In the genomic region with DNA sequence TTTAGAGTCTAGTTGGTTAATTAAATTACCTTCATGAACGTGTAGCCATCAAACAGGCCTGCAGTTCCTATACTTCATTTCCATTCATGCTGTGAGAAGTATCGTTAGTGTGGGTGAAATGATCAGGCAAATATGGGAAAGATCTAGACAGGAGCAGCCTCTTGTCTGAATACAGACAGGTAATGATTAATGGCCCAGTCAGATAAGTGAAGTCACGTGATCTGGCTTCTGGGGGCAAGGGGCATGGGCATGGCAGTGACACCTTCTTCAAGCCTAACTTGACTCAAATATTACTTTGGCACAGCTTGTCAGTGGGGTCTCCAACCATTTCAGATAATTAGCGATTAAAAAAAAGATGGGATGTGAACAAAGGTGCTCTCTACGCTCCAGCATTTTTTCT, we compare ENCODE assay signal across 18 cellular contexts. TPM values are rescaled to one million over a fixed set of nuclear protein-coding genes. Genes with fewer than 3 reads are reported as not detected.
A peak's percentile ranks its signal among the peaks of the same experiment; 100 is the strongest.
DNase-seq lines count a peak whose midpoint lies in the region; ATAC-seq, FAIRE-seq and TF ChIP-seq lines count a peak whose summit lies in the region.
"Had no signal": no experiment of that assay in that cellular context is flagged by ENCODE, and none has a peak within 500 bp of the region (broad histone marks: within the 10 kb centered on the region; RNA-seq: fewer than 3 reads in every experiment).

No MANE protein-coding gene starts in this region.

- H3K36me3 ChIP-seq in Peyer's patch (peaks cover 0 to 28% (median 0%) of the 10 kb centered on the region in 3 donors), bronchial epithelial cell (ENCODE audit: control insufficient read depth, insufficient read depth, low read length) (no peaks in the 10 kb centered on the region), liver (ENCODE audit: control insufficient read depth in 4 of 4, insufficient read depth in 3 of 4, low read depth in 1 of 4, low read length in 3 of 4) (no peaks in the 10 kb centered on the region), small intestine (ENCODE audit: control insufficient read depth in 2 of 2, insufficient read depth in 2 of 2, low read length in 2 of 2) (peaks cover 0 to 16% of the 10 kb centered on the region in 2 donors)
- H3K36me3 ChIP-seq: HAP-1 had no signal

- WGBS in liver, result 57% methylated on average over 5 of the region's 5 CpGs
- WGBS in small intestine, 3 donors, result 13 to 61% (median 32%) methylated on average over 5 of the region's 5 CpGs

- H3K36me3 Mint-ChIP-seq in activated CD8-positive, alpha-beta T cell treated with anti-CD3 and anti-CD28 coated beads, Interleukin-2, amount 10 ng/mL, durations not matched to agents 7 days and 5 days (ENCODE audit: low read depth), result no peaks in the 10 kb centered on the region
- H3K36me3 Mint-ChIP-seq in stimulated activated effector memory CD8-positive, alpha-beta T cell treated with anti-CD3 and anti-CD28 coated beads, Interleukin-12 subunit alpha, Interleukin-12 subunit beta, amount 100 ng/mL, for 72 hours, result no peaks in the 10 kb centered on the region
- H3K36me3 Mint-ChIP-seq: CD14-positive monocyte; CD8-positive, alpha-beta T cell had no signal

- H3K27me3 ChIP-seq in Peyer's patch, result no peaks in the 10 kb centered on the region
- H3K27me3 ChIP-seq in bronchial epithelial cell (ENCODE audit: control insufficient read depth, insufficient read depth, low read length), result no peaks in the 10 kb centered on the region
- no peaks in the 10 kb centered on the region for H3K27me3 ChIP-seq in liver (ENCODE audit: control insufficient read depth in 4 of 4, insufficient read depth in 4 of 4, low read length in 3 of 4)
- H3K27me3 ChIP-seq in small intestine (ENCODE audit: control insufficient read depth in 2 of 2, insufficient read depth in 2 of 2, low read length in 2 of 2), result no peaks in the 10 kb centered on the region

- CTCF ChIA-PET in activated CD8-positive, alpha-beta T cell treated with anti-CD3 and anti-CD28 coated beads, Interleukin-2, amount 10 ng/mL, durations not matched to agents 7 days and 5 days (lab: Charles Lee), result no interaction called here

- H3K9me3 ChIP-seq in Peyer's patch (no peaks in the 10 kb centered on the region), liver (ENCODE audit: control insufficient read depth in 4 of 4, low read length in 3 of 4) (no peaks in the 10 kb centered on the region), small intestine (ENCODE audit: control insufficient read depth, low read depth) (no peaks in the 10 kb centered on the region)
- H3K9me3 ChIP-seq: Caco-2, HAP-1 had no signal

- TF ChIP-seq RAD21 in liver (IDR thresholded peaks at IDR 0.05), result no peak

- POLR2A ChIA-PET in activated CD8-positive, alpha-beta T cell treated with anti-CD3 and anti-CD28 coated beads, Interleukin-2, amount 10 ng/mL, durations not matched to agents 7 days and 5 days (lab: Charles Lee), result no interaction called here

- H3K27ac Mint-ChIP-seq in activated CD8-positive, alpha-beta T cell treated with anti-CD3 and anti-CD28 coated beads, Interleukin-2, amount 10 ng/mL, durations not matched to agents 7 days and 5 days, result no peak overlapping the region
- H3K27ac Mint-ChIP-seq in stimulated activated effector memory CD8-positive, alpha-beta T cell treated with anti-CD3 and anti-CD28 coated beads, Interleukin-12 subunit alpha, Interleukin-12 subunit beta, amount 100 ng/mL, for 72 hours, result no peak overlapping the region
- H3K27ac Mint-ChIP-seq: CD14-positive monocyte; CD8-positive, alpha-beta T cell had no signal

- H3K27me3 Mint-ChIP-seq in activated CD8-positive, alpha-beta T cell treated with anti-CD3 and anti-CD28 coated beads, Interleukin-2, amount 10 ng/mL, durations not matched to agents 7 days and 5 days (ENCODE audit: low read depth), result peaks cover 12% of the 10 kb centered on the region

- no peak overlapping the region for H3K4me3 ChIP-seq in Peyer's patch
- H3K4me3 ChIP-seq in bronchial epithelial cell (ENCODE audit: low read depth, low read length), result no peak overlapping the region
- H3K4me3 ChIP-seq in liver (ENCODE audit: low read depth in 1 of 3, low read length in 3 of 3), result no peak overlapping the region
- no peak overlapping the region for H3K4me3 ChIP-seq in small intestine (ENCODE audit: low read depth in 1 of 2, low read length in 2 of 2)
- H3K4me3 ChIP-seq: HAP-1 had no signal

- FAIRE-seq in bronchial epithelial cell (lab: Jason Lieb, UNC) (peak; percentile 79), small intestine (lab: Jason Lieb, UNC) (no peak)
- FAIRE-seq: H1, HTR-8/SVneo had no signal

- peaks cover 0 to 10% (median 0%) of the 10 kb centered on the region in 4 donors for H3K4me1 ChIP-seq in Peyer's patch
- H3K4me1 ChIP-seq in liver (ENCODE audit: control insufficient read depth in 4 of 4, insufficient read depth in 4 of 4, low read length in 3 of 4), result peaks cover 0 to 13% (median 2%) of the 10 kb centered on the region in 4 donors
- no peaks in the 10 kb centered on the region for H3K4me1 ChIP-seq in small intestine (ENCODE audit: control insufficient read depth in 2 of 2, insufficient read depth in 1 of 2, low read depth in 1 of 2, low read length in 1 of 2)
- H3K4me1 ChIP-seq: HAP-1 had no signal

- peak overlapping the region in 2 of 4 donors; percentile 69 to 74 for H3K27ac ChIP-seq in Peyer's patch
- H3K27ac ChIP-seq in liver (ENCODE audit: low read depth in 1 of 2, low read length in 2 of 2), result no peak overlapping the region
- peak overlapping the region; percentile 24 to 44 for H3K27ac ChIP-seq in small intestine (ENCODE audit: low read depth in 1 of 2, low read length in 1 of 2)

- no peaks in the 10 kb centered on the region for H3K4me1 Mint-ChIP-seq in activated CD8-positive, alpha-beta T cell treated with anti-CD3 and anti-CD28 coated beads, Interleukin-2, amount 10 ng/mL, durations not matched to agents 7 days and 5 days (ENCODE audit: low read depth)
- no peaks in the 10 kb centered on the region for H3K4me1 Mint-ChIP-seq in stimulated activated effector memory CD8-positive, alpha-beta T cell treated with anti-CD3 and anti-CD28 coated beads, Interleukin-12 subunit alpha, Interleukin-12 subunit beta, amount 100 ng/mL, for 72 hours

- no peaks in the 10 kb centered on the region for H3K9me3 Mint-ChIP-seq in activated CD8-positive, alpha-beta T cell treated with anti-CD3 and anti-CD28 coated beads, Interleukin-2, amount 10 ng/mL, durations not matched to agents 7 days and 5 days (ENCODE audit: insufficient read depth)
- H3K9me3 Mint-ChIP-seq in stimulated activated effector memory CD8-positive, alpha-beta T cell treated with anti-CD3 and anti-CD28 coated beads, Interleukin-12 subunit alpha, Interleukin-12 subunit beta, amount 100 ng/mL, for 72 hours, result no peaks in the 10 kb centered on the region
- H3K9me3 Mint-ChIP-seq: CD14-positive monocyte; CD8-positive, alpha-beta T cell had no signal

- no peak overlapping the region for H3K9ac ChIP-seq in liver (ENCODE audit: low read depth in 1 of 2, low read length in 2 of 2)

- no peak for ATAC-seq in activated CD8-positive, alpha-beta T cell treated with anti-CD3 and anti-CD28 coated beads, Interleukin-2, amount 10 ng/mL, durations not matched to agents 7 days and 5 days
- ATAC-seq in stimulated activated effector memory CD8-positive, alpha-beta T cell treated with anti-CD3 and anti-CD28 coated beads, Interleukin-12 subunit alpha, Interleukin-12 subunit beta, amount 100 ng/mL, for 72 hours, result no peak
- ATAC-seq: CD8-positive, alpha-beta T cell had no signal

- TF ChIP-seq CTCF in Peyer's patch (IDR thresholded peaks at IDR 0.05) (no peak), bronchial epithelial cell (IDR thresholded peaks at IDR 0.05; ENCODE audit: insufficient read depth, low read length, severe bottlenecking) (no peak), liver (IDR thresholded peaks at IDR 0.05; ENCODE audit: low read depth, low read length, missing input control) (no peak)

- TF ChIP-seq POLR2A in Peyer's patch (IDR thresholded peaks at IDR 0.05), result peak in 1 of 2 donors; percentile 18

- peak in 2 of 3 donors; percentile 55 to 76 for DNase-seq in Peyer's patch
- no peak for DNase-seq in bronchial epithelial cell (ENCODE audit: low read depth)
- DNase-seq in small intestine, result peak; percentile 90
- DNase-seq in activated CD8-positive, alpha-beta T cell treated with anti-CD3 and anti-CD28 coated beads, Interleukin-2, amount 10 ng/mL, durations not matched to agents 7 days and 5 days, result no peak
- DNase-seq in UCSD-AML1 (lab: John Stamatoyannopoulos, UW; ENCODE audit: unreplicated experiment), result no peak
- no peak for DNase-seq in NCI-H2227 (lab: John Stamatoyannopoulos, UW; ENCODE audit: unreplicated experiment)
- DNase-seq in stimulated activated effector memory CD8-positive, alpha-beta T cell treated with anti-CD3 and anti-CD28 coated beads, Interleukin-12 subunit alpha, Interleukin-12 subunit beta, amount 100 ng/mL, for 72 hours (ENCODE audit: low spot score in 2 of 2), result no peak
- DNase-seq: Caco-2; CD8-positive, alpha-beta T cell; DND-41; GDM1 had no signal

- no peak overlapping the region for H3K4me3 Mint-ChIP-seq in activated CD8-positive, alpha-beta T cell treated with anti-CD3 and anti-CD28 coated beads, Interleukin-2, amount 10 ng/mL, durations not matched to agents 7 days and 5 days
- H3K4me3 Mint-ChIP-seq in stimulated activated effector memory CD8-positive, alpha-beta T cell treated with anti-CD3 and anti-CD28 coated beads, Interleukin-12 subunit alpha, Interleukin-12 subunit beta, amount 100 ng/mL, for 72 hours, result no peak overlapping the region
- H3K4me3 Mint-ChIP-seq: CD14-positive monocyte; CD8-positive, alpha-beta T cell had no signal

TF ChIP-seq in liver, 16 proteins besides CTCF, POLR2A, EP300 and RAD21:
- TF ChIP-seq JUND (IDR thresholded peaks at IDR 0.05) (no peak), SP1 (IDR thresholded peaks at IDR 0.05) (peak; percentile 11), FOXA1 (IDR thresholded peaks at IDR 0.05) (no peak)
- TF ChIP-seq, protein P1, sequence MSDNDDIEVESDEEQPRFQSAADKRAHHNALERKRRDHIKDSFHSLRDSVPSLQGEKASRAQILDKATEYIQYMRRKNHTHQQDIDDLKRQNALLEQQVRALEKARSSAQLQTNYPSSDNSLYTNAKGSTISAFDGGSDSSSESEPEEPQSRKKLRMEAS (IDR thresholded peaks at IDR 0.05), result no peak

RNA-seq across cellular contexts. Expression of a gene that starts 17.9 kb away (rescaled TPM):
- total RNA-seq in Peyer's patch (100 to 1,000 TPM in 3 of 4 donors, 10 to 100 TPM in 1; 25.6 to 176 (median 122) TPM), bronchial epithelial cell (not detected in 2 replicates), liver (under 1 TPM in 1 of 2 donors, not detected in 1; 0.05 TPM)
- polyA plus RNA-seq in liver (under 1 TPM in 1 of 2 donors, not detected in 1; 0.01 TPM), small intestine (10 to 100 TPM; 34.9 to 57.4 (median 46.1) TPM)
- total RNA-seq in activated CD8-positive, alpha-beta T cell treated with anti-CD3 and anti-CD28 coated beads, Interleukin-2, amount 10 ng/mL, durations not matched to agents 7 days and 5 days, result not detected
- total RNA-seq: A673; CD8-positive, alpha-beta T cell had no signal
- polyA plus RNA-seq: BJ had no signal

Comparison
In these comparisons a context has a peak if more than half of its experiments do, and no peak if none do; other contexts are left out.
1. DNase-seq: peak in Peyer's patch (2 of 3) and small intestine (single experiment); none in bronchial epithelial cell (single experiment), activated CD8-positive, alpha-beta T cell treated with anti-CD3 and anti-CD28 coated beads, Interleukin-2, amount 10 ng/mL, durations not matched to agents 7 days and 5 days (single experiment), UCSD-AML1 (single experiment), NCI-H2227 (single experiment) and stimulated activated effector memory CD8-positive, alpha-beta T cell treated with anti-CD3 and anti-CD28 coated beads, Interleukin-12 subunit alpha, Interleukin-12 subunit beta, amount 100 ng/mL, for 72 hours (0 of 2).
2. H3K27ac ChIP-seq: peak in small intestine (2 of 2); none in liver (0 of 2).
3. RNA of a gene that starts 17.9 kb away (total RNA-seq): 25.6 to 176 TPM in Peyer's patch; 0.05 TPM in liver, not detected in bronchial epithelial cell and not detected in activated CD8-positive, alpha-beta T cell treated with anti-CD3 and anti-CD28 coated beads, Interleukin-2, amount 10 ng/mL, durations not matched to agents 7 days and 5 days; every median in the first group is over 10 times any median in the second.